ENCODE assay signal across 12 cellular contexts in the genomic region with DNA sequence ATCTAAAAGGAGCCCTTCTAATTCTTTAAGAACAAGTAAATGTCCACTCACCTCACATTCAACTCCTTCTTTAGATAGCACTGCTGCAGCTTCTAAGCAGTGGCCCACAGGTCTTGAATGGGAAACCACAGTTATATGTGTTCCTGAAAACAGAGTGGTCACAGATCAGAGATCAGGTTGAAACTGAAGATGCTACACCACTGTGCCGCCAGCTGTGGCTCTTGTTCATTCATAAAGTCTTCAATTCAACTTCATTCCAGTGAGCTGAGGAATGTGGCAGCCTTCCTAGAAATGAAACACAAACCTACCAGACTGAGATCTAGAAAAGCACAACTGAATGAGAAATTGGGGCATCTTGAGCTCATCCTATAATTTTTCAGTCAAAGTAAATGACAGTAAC. TPM values are rescaled to one million over a fixed set of nuclear protein-coding genes. Genes with fewer than 3 reads are reported as not detected.
DNase-seq lines count a peak whose midpoint lies in the region; ATAC-seq lines count a peak whose summit lies in the region.
"Had no signal": no experiment of that assay in that cellular context is flagged by ENCODE, and none has a peak within 500 bp of the region (broad histone marks: within the 10 kb centered on the region; RNA-seq: fewer than 3 reads in every experiment).

No MANE protein-coding gene starts in this region.

- peak overlapping the region; percentile 14 for H3K27ac ChIP-seq in mesendoderm (ENCODE audit: low read depth, low read length)
- H3K27ac ChIP-seq: RWPE1 had no signal

- H3K56ac ChIP-seq in mesendoderm (ENCODE audit: low read length), result no peak overlapping the region

- no peak overlapping the region for H3K18ac ChIP-seq in mesendoderm (ENCODE audit: low read length)

- WGBS in mesendoderm (ENCODE audit: extremely low coverage, insufficient coverage, low lambda C conversion rate), result no CpG with 5 or more reads among the region's 1 CpG

- H3K4ac ChIP-seq in mesendoderm (ENCODE audit: low read depth, low read length), result no peak overlapping the region

- no peak overlapping the region for H2BK15ac ChIP-seq in mesendoderm (replicated peaks; ENCODE audit: low read depth)

- H2AK5ac ChIP-seq in mesendoderm (ENCODE audit: low read length), result no peak overlapping the region

- H3K79me1 ChIP-seq in mesendoderm (ENCODE audit: low read length), result peaks cover 5% of the 10 kb centered on the region

- peaks cover 4% of the 10 kb centered on the region for H3K4me1 ChIP-seq in mesendoderm (ENCODE audit: control insufficient read depth, low read depth, low read length)

- no peak overlapping the region for H2BK5ac ChIP-seq in mesendoderm (ENCODE audit: low read length)

- H3K36me3 ChIP-seq in mesendoderm (ENCODE audit: control insufficient read depth, insufficient read depth, low read length), result peaks cover 13% of the 10 kb centered on the region

- H3K4me3 ChIP-seq in mesendoderm (ENCODE audit: low read length), result no peak overlapping the region

- DNase-seq in mesendoderm (no peak), EL (no peak), GDM1 (lab: John Stamatoyannopoulos, UW) (no peak), anterior cingulate cortex (lab: John Stamatoyannopoulos, UW) (no peak)
- DNase-seq: amniotic stem cell, DMS53, islet precursor cell, NCI-H2171 treated with DMSO at 0.1 percent for 48 hours had no signal

- H3K27me3 ChIP-seq in mesendoderm (ENCODE audit: insufficient read depth, low read length, poor library complexity), result no peaks in the 10 kb centered on the region

- H2BK120ac ChIP-seq in mesendoderm (ENCODE audit: low read depth, low read length), result no peak overlapping the region

- no peak overlapping the region for H3K4me2 ChIP-seq in mesendoderm (ENCODE audit: low read length)

- peak; percentile 40 for ATAC-seq in GM19023 (IDR thresholded peaks at IDR 0.05; ENCODE audit: unreplicated experiment)
- peak; percentile 59 for ATAC-seq in GM21786 (IDR thresholded peaks at IDR 0.05; ENCODE audit: unreplicated experiment)
- peak; percentile 50 for ATAC-seq in HG03460 (IDR thresholded peaks at IDR 0.05; ENCODE audit: unreplicated experiment)

- H3K23ac ChIP-seq in mesendoderm (ENCODE audit: low read length), result no peak overlapping the region

- H4K8ac ChIP-seq in mesendoderm (ENCODE audit: low read depth, low read length), result no peak overlapping the region

- peak overlapping the region; percentile 32 for H3K9ac ChIP-seq in mesendoderm (ENCODE audit: low read length)

- H3K79me2 ChIP-seq in mesendoderm (ENCODE audit: control insufficient read depth, insufficient read depth, low read length), result peaks cover 26% of the 10 kb centered on the region

- no peak overlapping the region for H4K5ac ChIP-seq in mesendoderm (ENCODE audit: low read length)

RNA-seq across cellular contexts. Expression of a gene that starts 4.0 kb away (rescaled TPM):
- polyA plus RNA-seq in mesendoderm (2013, experiment 1 of 2), result 316 TPM
- polyA plus RNA-seq in mesendoderm (2013, experiment 2 of 2), result 310 TPM
